Comparison of ENCODE assay signal across 23 cellular contexts in the genomic region with DNA sequence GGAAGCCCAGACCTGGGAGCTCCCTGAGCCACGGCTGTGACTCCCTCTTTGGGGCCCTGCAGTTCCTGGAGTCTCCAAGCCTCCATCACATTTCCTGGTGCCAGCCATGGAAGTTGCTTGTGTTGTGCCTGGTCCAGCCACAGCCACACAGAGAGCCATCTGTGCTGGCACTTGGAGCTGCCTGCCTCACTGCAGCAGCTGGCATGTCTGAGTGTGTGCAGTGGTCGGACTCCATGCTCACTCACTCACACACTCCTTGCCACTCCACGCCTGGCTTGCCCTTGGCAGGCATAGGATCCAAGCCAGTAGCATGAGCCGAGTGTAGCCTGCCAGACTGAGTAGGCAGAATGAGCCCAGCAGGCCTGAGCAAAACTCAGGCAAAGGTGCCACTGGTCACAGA.
DNase-seq lines count a peak whose midpoint lies in the region; ATAC-seq and TF ChIP-seq lines count a peak whose summit lies in the region.
"Had no signal": no experiment of that assay in that cellular context is flagged by ENCODE, and none has a peak within 500 bp of the region (broad histone marks: within the 10 kb centered on the region; RNA-seq: fewer than 3 reads in every experiment).

No MANE protein-coding gene starts in this region.

- no peak for ATAC-seq in Right ventricle myocardium inferior
- no peak for ATAC-seq in HG03521 (IDR thresholded peaks at IDR 0.05; ENCODE audit: unreplicated experiment)
- ATAC-seq: HCT116 had no signal

- H3K27ac ChIP-seq in left ventricle myocardium inferior (replicated peaks) (no peak overlapping the region), temporal lobe (ENCODE audit: low read depth, low read length) (peak overlapping the region; percentile 65)
- H3K27ac ChIP-seq: KMS-11, Peyer's patch had no signal

- intact Hi-C loops in Right ventricle myocardium inferior (cut with DNase I), result no loop called here
- intact Hi-C loops in left ventricle myocardium inferior (cut with micrococcal nuclease), result no loop called here

- no peaks in the 10 kb centered on the region for H3K36me3 ChIP-seq in left ventricle myocardium inferior
- H3K36me3 ChIP-seq: Peyer's patch had no signal

- H3K9me3 ChIP-seq in left ventricle myocardium inferior (replicated peaks), result peaks cover 8% of the 10 kb centered on the region

- no peaks in the 10 kb centered on the region for H3K4me1 ChIP-seq in left ventricle myocardium inferior
- H3K4me1 ChIP-seq: Peyer's patch had no signal

- DNase-seq in Right ventricle myocardium inferior (ENCODE audit: missing footprints) (peak; percentile 15), left ventricle myocardium inferior (no peak), NCI-H524 treated with DMSO at 0.1 percent for 48 hours (lab: John Stamatoyannopoulos, UW) (peak; percentile 10), occipital lobe (lab: John Stamatoyannopoulos, UW) (peak; percentile 24), AG08395 (ENCODE audit: low spot score) (no peak), Ammon's horn (ENCODE audit: low spot score) (no peak)
- DNase-seq: AML-193; C1 segment of cervical spinal cord; CD4-positive, alpha-beta memory T cell; COR-L47; DMS79 treated with DMSO at 0.1 percent for 48 hours; GF-D8; NCI-H1048; NCI-H1417; NCI-H1694 treated with DMSO at 0.1 percent for 48 hours; NCI-H2081; Peyer's patch; SK-N-SH; SW 1271 had no signal

- H3K27me3 ChIP-seq in left ventricle myocardium inferior (ENCODE audit: low read depth), result no peaks in the 10 kb centered on the region
- H3K27me3 ChIP-seq: Peyer's patch had no signal

- TF ChIP-seq CTCF in left ventricle myocardium inferior (IDR thresholded peaks at IDR 0.05; ENCODE audit: borderline replicate concordance), result no peak

- H3K4me3 ChIP-seq in left ventricle myocardium inferior, result no peak overlapping the region
- H3K4me3 ChIP-seq: Peyer's patch had no signal

Comparison
In these comparisons a context has a peak if more than half of its experiments do, and no peak if none do; other contexts are left out.
1. DNase-seq: peak in Right ventricle myocardium inferior (single experiment), NCI-H524 treated with DMSO at 0.1 percent for 48 hours (single experiment) and occipital lobe (single experiment); none in left ventricle myocardium inferior (single experiment), AG08395 (single experiment) and Ammon's horn (single experiment).